1 cellular context compared by ENCODE assay signal in the genomic region with DNA sequence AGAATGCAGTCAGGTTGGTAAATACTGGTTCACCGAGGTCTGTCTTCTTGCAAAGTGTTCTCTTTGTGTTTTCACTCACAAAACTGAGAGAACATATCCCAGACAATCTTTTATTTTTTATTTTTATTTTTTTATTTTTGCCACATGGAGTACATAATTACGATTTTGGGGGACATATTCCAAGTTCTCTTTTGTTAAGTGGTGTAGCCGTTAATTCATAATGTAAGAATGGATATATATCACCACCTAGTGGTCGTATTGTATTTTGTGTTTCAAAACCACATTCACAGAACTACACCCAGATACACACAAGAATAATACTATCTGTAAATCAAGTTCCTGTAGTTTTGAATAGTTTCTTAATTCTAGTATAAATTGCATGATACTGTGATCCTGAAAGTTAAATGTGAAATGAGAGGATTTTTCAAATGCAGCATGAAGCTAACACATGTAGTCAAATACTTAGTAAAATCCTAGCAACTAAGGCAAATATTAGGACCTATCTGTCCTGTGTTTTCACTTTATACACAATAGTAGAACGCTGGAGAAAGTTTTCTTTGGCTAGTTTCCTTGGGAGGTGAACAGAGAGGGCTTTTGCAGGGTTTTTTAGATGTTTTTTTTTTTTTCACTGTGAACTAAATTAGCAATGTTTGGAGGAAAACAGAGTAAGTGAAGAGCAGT.
TF ChIP-seq lines count a peak whose summit lies in the region.

No MANE protein-coding gene starts in this region.

TF ChIP-seq in neural cell, 6 proteins besides CTCF, POLR2A, EP300 and RAD21 (continued from another document):
- TF ChIP-seq, protein P1, sequence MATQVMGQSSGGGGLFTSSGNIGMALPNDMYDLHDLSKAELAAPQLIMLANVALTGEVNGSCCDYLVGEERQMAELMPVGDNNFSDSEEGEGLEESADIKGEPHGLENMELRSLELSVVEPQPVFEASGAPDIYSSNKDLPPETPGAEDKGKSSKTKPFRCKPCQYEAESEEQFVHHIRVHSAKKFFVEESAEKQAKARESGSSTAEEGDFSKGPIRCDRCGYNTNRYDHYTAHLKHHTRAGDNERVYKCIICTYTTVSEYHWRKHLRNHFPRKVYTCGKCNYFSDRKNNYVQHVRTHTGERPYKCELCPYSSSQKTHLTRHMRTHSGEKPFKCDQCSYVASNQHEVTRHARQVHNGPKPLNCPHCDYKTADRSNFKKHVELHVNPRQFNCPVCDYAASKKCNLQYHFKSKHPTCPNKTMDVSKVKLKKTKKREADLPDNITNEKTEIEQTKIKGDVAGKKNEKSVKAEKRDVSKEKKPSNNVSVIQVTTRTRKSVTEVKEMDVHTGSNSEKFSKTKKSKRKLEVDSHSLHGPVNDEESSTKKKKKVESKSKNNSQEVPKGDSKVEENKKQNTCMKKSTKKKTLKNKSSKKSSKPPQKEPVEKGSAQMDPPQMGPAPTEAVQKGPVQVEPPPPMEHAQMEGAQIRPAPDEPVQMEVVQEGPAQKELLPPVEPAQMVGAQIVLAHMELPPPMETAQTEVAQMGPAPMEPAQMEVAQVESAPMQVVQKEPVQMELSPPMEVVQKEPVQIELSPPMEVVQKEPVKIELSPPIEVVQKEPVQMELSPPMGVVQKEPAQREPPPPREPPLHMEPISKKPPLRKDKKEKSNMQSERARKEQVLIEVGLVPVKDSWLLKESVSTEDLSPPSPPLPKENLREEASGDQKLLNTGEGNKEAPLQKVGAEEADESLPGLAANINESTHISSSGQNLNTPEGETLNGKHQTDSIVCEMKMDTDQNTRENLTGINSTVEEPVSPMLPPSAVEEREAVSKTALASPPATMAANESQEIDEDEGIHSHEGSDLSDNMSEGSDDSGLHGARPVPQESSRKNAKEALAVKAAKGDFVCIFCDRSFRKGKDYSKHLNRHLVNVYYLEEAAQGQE (IDR thresholded peaks at IDR 0.05; ENCODE audit: borderline replicate concordance), result no peak
